In the genomic region with DNA sequence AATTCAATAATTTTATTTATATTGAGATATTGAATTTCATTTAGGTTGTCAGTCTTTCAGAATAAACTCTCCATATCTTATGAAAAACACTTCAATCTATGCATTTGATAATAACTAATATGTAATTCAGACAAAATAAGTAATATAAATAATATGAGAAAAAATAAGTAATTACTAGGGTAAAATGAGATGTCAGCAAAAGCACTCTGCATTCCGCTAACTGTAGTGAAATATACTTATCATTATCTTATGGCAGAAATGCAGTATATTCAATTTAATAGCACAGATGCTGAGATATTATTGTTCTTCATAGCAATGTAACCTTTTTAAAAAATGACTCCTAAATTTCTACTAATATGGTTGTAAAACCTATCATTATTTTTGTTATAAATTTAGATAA, we compare ENCODE assay signal across 7 cellular contexts.
"Had no signal": no experiment of that assay in that cellular context is flagged by ENCODE, and none has a peak within 500 bp of the region (broad histone marks: within the 10 kb centered on the region; RNA-seq: fewer than 3 reads in every experiment).

No MANE protein-coding gene starts in this region.

- FAIRE-seq: GM12878, GM12891, GM12892, GM18507, GM19239 had no signal

- ATAC-seq: GM12878 had no signal

- H3K4me3 ChIP-seq: GM12878 had no signal

- DNase-seq: GDM1, GF-D8 had no signal
